ENCODE assay signal across 12 cellular contexts in the genomic region with DNA sequence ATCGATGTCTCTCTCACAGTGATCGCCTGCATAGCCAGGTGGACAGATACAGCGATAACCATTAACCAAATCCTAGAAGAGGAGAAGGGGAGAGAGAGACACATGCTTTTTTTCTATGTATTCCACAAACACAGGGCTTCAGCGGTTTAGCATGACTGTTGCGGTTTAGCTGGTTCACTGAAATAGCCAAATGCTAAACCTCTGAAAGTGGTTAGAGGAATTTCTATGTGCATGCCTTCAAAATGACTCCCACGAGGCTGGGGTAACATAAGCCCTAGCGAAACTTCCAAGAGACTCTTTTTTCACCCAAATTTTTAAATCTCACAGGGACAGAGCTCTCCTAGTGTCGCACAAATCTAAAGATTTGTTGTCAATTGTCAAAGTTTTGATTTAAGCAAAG. TPM values are rescaled to one million over a fixed set of nuclear protein-coding genes. Genes with fewer than 3 reads are reported as not detected.
DNase-seq lines count a peak whose midpoint lies in the region; ATAC-seq, FAIRE-seq and TF ChIP-seq lines count a peak whose summit lies in the region.
"Had no signal": no experiment of that assay in that cellular context is flagged by ENCODE, and none has a peak within 500 bp of the region (broad histone marks: within the 10 kb centered on the region; RNA-seq: fewer than 3 reads in every experiment).

No MANE protein-coding gene starts in this region.

- H4K20me1 ChIP-seq in GM12878 (ENCODE audit: control insufficient read depth, insufficient read depth), result no peaks in the 10 kb centered on the region

- in situ Hi-C loops in GM12878 (cut with MboI), result no loop called here

- intact Hi-C loops in left ventricle myocardium inferior (cut with micrococcal nuclease) (no loop called here), heart right ventricle (cut with DNase I) (loop anchor here in 1 of 10 donors (10.0 kb wide), 1 partner anchor 184 kb away; no protein-coding TSS in a partner anchor), GM12878 (cut with micrococcal nuclease; ENCODE audit: unreplicated experiment) (loop anchor here (5.0 to 10.0 kb wide), 2 partner anchors 96 to 674 kb away; no protein-coding TSS in a partner anchor)

- H3K36me3 Mint-ChIP-seq in mesothelial cell of epicardium, result peaks cover 44% of the 10 kb centered on the region

- TF ChIP-seq POLR2A in GM12878 (IDR thresholded peaks at IDR 0.05; ENCODE audit: low read depth, low read length), result no peak

- H3K4me2 ChIP-seq in GM12878 (ENCODE audit: control insufficient read depth, insufficient read depth), result no peak overlapping the region

- no peaks in the 10 kb centered on the region for H3K9me3 Mint-ChIP-seq in mesothelial cell of epicardium

- H2AFZ ChIP-seq in GM12878 (ENCODE audit: control insufficient read depth, low read depth, low read length), result no peak overlapping the region

- BruUV-seq in GM12878 (replicated peaks; lab: Mats Ljungman, UMichigan), result no TSS peak

- ATAC-seq in heart right ventricle, result no peak
- peak; percentile 18; the same call in 2 of the 3 replicates for ATAC-seq in GM12878
- ATAC-seq in GM18870 (IDR thresholded peaks at IDR 0.05; ENCODE audit: unreplicated experiment), result no peak
- ATAC-seq: K562 had no signal

- no peak for TF ChIP-seq RAD21 in GM12878 (IDR thresholded peaks at IDR 0.05; ENCODE audit: insufficient read depth, low read depth, low read length)

- peak overlapping the region; percentile 94 for H3K27ac Mint-ChIP-seq in mesothelial cell of epicardium

- 86 to 92% methylated on average over 8 of the region's 8 CpGs for WGBS in heart right ventricle, 2 donors
- WGBS in GM12878 (ENCODE audit: insufficient coverage, insufficient replicate concordance, low lambda C conversion rate, missing lambda C conversion rate), result 61% methylated on average over 8 of the region's 8 CpGs

- TF ChIP-seq CTCF in left ventricle myocardium inferior (IDR thresholded peaks at IDR 0.05; ENCODE audit: borderline replicate concordance) (no peak), heart right ventricle (IDR thresholded peaks at IDR 0.05) (no peak), GM12878 (IDR thresholded peaks at IDR 0.05 in 2 of 3, conservative IDR thresholded peaks at IDR 0.05 in 1 of 3; ENCODE audit: control insufficient read depth in 2 of 3, extremely low read depth in 1 of 3, insufficient read depth in 1 of 3, low read depth in 3 of 3, low read length in 3 of 3) (no peak), mesothelial cell of epicardium (IDR thresholded peaks at IDR 0.05; ENCODE audit: unreplicated experiment) (no peak)

- peaks cover 88% of the 10 kb centered on the region for H3K36me3 ChIP-seq in left ventricle myocardium inferior
- H3K36me3 ChIP-seq in heart right ventricle, result peaks cover 0 to 100% (median 66%) of the 10 kb centered on the region in 9 donors
- H3K36me3 ChIP-seq in GM12878 (ENCODE audit: control insufficient read depth in 2 of 2, insufficient read depth in 2 of 2, low read length in 1 of 2), result peaks cover 4 to 10% of the 10 kb centered on the region in 2 experiments; a peak in 3 of 4 replicates

- no peak overlapping the region for H3K4me3 Mint-ChIP-seq in mesothelial cell of epicardium

- H3K4me1 ChIP-seq in left ventricle myocardium inferior (peaks cover 84% of the 10 kb centered on the region), heart right ventricle (peaks cover 13 to 90% (median 46%) of the 10 kb centered on the region in 9 donors), GM12878 (ENCODE audit: control insufficient read depth, insufficient read depth, low read length) (peaks cover 15% of the 10 kb centered on the region)

- no peak overlapping the region for H3K9ac ChIP-seq in GM12878 (ENCODE audit: control insufficient read depth, insufficient read depth, low read length)

- CTCF ChIA-PET in GM12878 (lab: Yijun Ruan, JAX), result interaction anchor here (1.2 to 1.4 kb wide), 3 partner anchors 22 to 97 kb away, joined by 3 to 4 read pairs (median 3); no protein-coding TSS in a partner anchor

- H3K27me3 Mint-ChIP-seq in mesothelial cell of epicardium (ENCODE audit: low read depth), result no peaks in the 10 kb centered on the region

- H3K4me3 ChIP-seq in left ventricle myocardium inferior, result no peak overlapping the region
- no peak overlapping the region for H3K4me3 ChIP-seq in heart right ventricle
- no peak overlapping the region for H3K4me3 ChIP-seq in GM12878
- H3K4me3 ChIP-seq: K562, right atrium auricular region, suprapubic skin had no signal

- no peak for TF ChIP-seq EP300 in GM12878 (IDR thresholded peaks at IDR 0.05; ENCODE audit: borderline replicate concordance in 1 of 2, control insufficient read depth in 1 of 2, low read depth in 2 of 2, low read length in 2 of 2)

- POLR2A ChIA-PET in GM12878 (lab: Charles Lee), result no interaction called here

- no peak for DNase-seq in left ventricle myocardium inferior
- no peak for DNase-seq in heart right ventricle
- peak; percentile 28 for DNase-seq in GM12878 (ENCODE audit: low read depth, low spot score)
- no peak for DNase-seq in mesothelial cell of epicardium (ENCODE audit: low spot score in 2 of 2, unreplicated experiment in 2 of 2)
- no peak for DNase-seq in NCI-H69 (lab: John Stamatoyannopoulos, UW)
- DNase-seq in cerebellum (ENCODE audit: low spot score), result no peak
- no peak for DNase-seq in DMS53 treated with DMSO at 0.1 percent for 48 hours (lab: John Stamatoyannopoulos, UW; ENCODE audit: unreplicated experiment)
- DNase-seq: NCI-H345 had no signal

- RAD21 ChIA-PET in GM12878 (lab: Charles Lee; ENCODE audit: unreplicated experiment), result interaction anchor here (1.9 kb wide), 1 partner anchor 22 kb away, joined by 5 read pairs; no protein-coding TSS in a partner anchor

- peak overlapping the region; percentile 71 for H3K27ac ChIP-seq in left ventricle myocardium inferior (replicated peaks)
- peak overlapping the region in 5 of 10 donors; percentile 20 to 84 (median 34) for H3K27ac ChIP-seq in heart right ventricle
- no peak overlapping the region for H3K27ac ChIP-seq in GM12878 (ENCODE audit: control insufficient read depth, insufficient read depth)
- H3K27ac ChIP-seq: suprapubic skin had no signal

- no peak for FAIRE-seq in GM12878 (lab: Jason Lieb, UNC)
- FAIRE-seq: K562 had no signal

- H3K9me3 ChIP-seq in left ventricle myocardium inferior (replicated peaks) (no peaks in the 10 kb centered on the region), heart right ventricle (no peaks in the 10 kb centered on the region), GM12878 (replicated peaks; ENCODE audit: control insufficient read depth, insufficient read depth, low read length) (no peaks in the 10 kb centered on the region)
- H3K9me3 ChIP-seq: right atrium auricular region, suprapubic skin had no signal

- no peaks in the 10 kb centered on the region for H3K79me2 ChIP-seq in GM12878 (ENCODE audit: control insufficient read depth, insufficient read depth, low read length)

- SMC1A ChIA-PET in GM12878 (lab: Charles Lee; ENCODE audit: uncharacterized antibody, unreplicated experiment), result interaction anchor here (1.1 to 3.2 kb wide), 3 partner anchors 9 to 70 kb away, joined by 3 to 15 read pairs (median 5); no protein-coding TSS in a partner anchor

- H3K27me3 ChIP-seq in left ventricle myocardium inferior (ENCODE audit: low read depth) (no peaks in the 10 kb centered on the region), heart right ventricle (no peaks in the 10 kb centered on the region), GM12878 (replicated peaks in 1 of 2; ENCODE audit: control insufficient read depth in 2 of 2, insufficient read depth in 2 of 2, low read length in 1 of 2) (no peaks in the 10 kb centered on the region)
- H3K27me3 ChIP-seq: right atrium auricular region, suprapubic skin had no signal

- peaks cover 84% of the 10 kb centered on the region for H3K4me1 Mint-ChIP-seq in mesothelial cell of epicardium

TF ChIP-seq in GM12878, 131 proteins besides CTCF, POLR2A, EP300 and RAD21 (continues in another document):
- TF ChIP-seq SMARCA5 (IDR thresholded peaks at IDR 0.05) (no peak), MEF2A (IDR thresholded peaks at IDR 0.05; ENCODE audit: insufficient read depth, low read depth, low read length) (no peak), WRNIP1 (IDR thresholded peaks at IDR 0.05; ENCODE audit: borderline replicate concordance, low read depth, low read length) (no peak), PML (IDR thresholded peaks at IDR 0.05; ENCODE audit: low read length) (no peak), NFYA (IDR thresholded peaks at IDR 0.05; ENCODE audit: borderline replicate concordance, low read depth, low read length) (no peak), CBX3 (IDR thresholded peaks at IDR 0.05; ENCODE audit: borderline replicate concordance, low read depth) (no peak), POLR2AphosphoS5 (IDR thresholded peaks at IDR 0.05; ENCODE audit: low read length) (no peak), FOS (IDR thresholded peaks at IDR 0.05; ENCODE audit: borderline replicate concordance, extremely low read depth, insufficient read length) (no peak)

RNA-seq across cellular contexts. Expression of gene JAG1, which starts 25.1 kb away (rescaled TPM):
- total RNA-seq in left ventricle myocardium inferior (20.5 TPM), heart right ventricle (10 to 100 TPM; 23.0 to 38.2 (median 27.5) TPM), GM12878 (2014; rRNA removed) (2.1 and 2.5 TPM in 2 replicates), GM12878 (2014; rRNA removed; fragmentation: Illumina TruSeq; extraction: Trizol) (1.3 TPM in 2 replicates), GM12878 (2021) (3.1 and 3.2 TPM in 2 replicates), mesothelial cell of epicardium (70.6 to 74.1 TPM (median 70.9 TPM) in 3 replicates), cerebellum (50.8 TPM)
- polyA plus RNA-seq in heart right ventricle (10 to 100 TPM; 11.1 to 17.9 TPM), GM12878 (2011; rRNA removed) (5.0 and 6.9 TPM in 2 replicates), GM12878 (2014; fragmentation: Illumina TruSeq; extraction: Trizol) (1.4 and 2.2 TPM in 2 replicates), GM12878 (2014; fragmentation: Nextera tagmentation; extraction: Ambion mirVana) (1 to 10 TPM in 1 of 2 experiments, under 1 TPM in 1; 0.66 to 1.0 TPM), GM12878 (2014; rRNA removed) (2.0 and 2.2 TPM in 2 replicates), GM12878 (2016; fragmentation: Nextera tagmentation; extraction: Ambion mirVana) (1 to 10 TPM; 1.1 to 1.6 TPM)
- total RNA-seq in GM12878 (2013; cell fraction: nucleolus; rRNA removed), result 19.2 and 20.7 TPM in 2 replicates
- 0.98 TPM for polyA plus RNA-seq in GM12878 (2011; ENCODE audit: low read depth)
- polyA plus RNA-seq in GM12878 (2011; cell fraction: cytosol; rRNA removed), result 6.0 and 8.3 TPM in 2 replicates
- 25.9 and 26.5 TPM in 2 replicates for polyA plus RNA-seq in GM12878 (2011; cell fraction: nucleus; rRNA removed)
- 2.4 and 5.1 TPM in 2 replicates for polyA plus RNA-seq in GM12878 (2012)
- 23.6 and 27.0 TPM in 2 replicates for polyA minus RNA-seq in GM12878 (2011; rRNA and poly(A)+ RNA removed)
- 7.1 and 8.8 TPM in 2 replicates for polyA minus RNA-seq in GM12878 (2011; cell fraction: cytosol; rRNA and poly(A)+ RNA removed)
- 21.8 and 23.7 TPM in 2 replicates for polyA minus RNA-seq in GM12878 (2011; cell fraction: nucleus; rRNA and poly(A)+ RNA removed)
